ENCODE assay signal across 9 cellular contexts in the genomic region with DNA sequence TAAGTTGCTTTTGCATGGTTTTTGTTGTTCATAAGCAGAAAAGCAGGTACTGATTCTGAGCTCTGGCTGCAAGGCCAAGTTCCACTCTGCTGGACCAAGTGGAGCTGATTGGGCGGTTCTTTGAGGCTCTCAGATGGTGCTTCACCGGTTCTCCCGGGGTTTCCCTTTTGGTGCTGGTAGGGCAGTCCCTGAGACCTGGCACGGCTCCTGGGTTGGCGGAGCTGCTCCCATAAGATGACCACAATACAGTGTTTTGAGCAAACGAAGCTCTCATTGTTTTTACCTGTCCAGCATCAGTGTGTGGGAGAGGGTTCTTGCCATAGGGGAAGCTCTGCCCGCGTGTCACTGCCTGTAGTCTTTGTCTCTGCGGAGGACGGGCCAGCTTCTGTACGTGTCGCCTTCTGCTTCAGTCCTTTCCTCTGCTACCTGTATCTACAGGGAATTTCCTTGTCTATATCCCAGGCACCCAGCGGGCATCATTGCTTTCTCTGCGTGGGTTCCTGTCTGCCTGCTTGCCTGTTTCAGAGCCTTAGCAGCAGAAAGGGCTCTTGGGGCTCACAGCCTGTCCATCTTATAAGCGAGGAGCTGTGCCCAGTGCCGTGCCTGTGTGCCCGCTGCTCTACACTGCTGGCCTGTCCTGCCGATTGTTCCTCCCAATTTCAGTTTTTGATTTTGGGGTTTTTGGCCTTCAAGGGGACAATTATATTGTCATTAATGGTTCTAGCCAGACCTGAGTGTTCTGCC. TPM values are rescaled to one million over a fixed set of nuclear protein-coding genes. Genes with fewer than 3 reads are reported as not detected.
DNase-seq lines count a peak whose midpoint lies in the region; ATAC-seq and TF ChIP-seq lines count a peak whose summit lies in the region.
"Had no signal": no experiment of that assay in that cellular context is flagged by ENCODE, and none has a peak within 500 bp of the region (broad histone marks: within the 10 kb centered on the region; RNA-seq: fewer than 3 reads in every experiment).

No MANE protein-coding gene starts in this region.

- H3K4me1 ChIP-seq in left lung, result peaks cover 38 to 56% of the 10 kb centered on the region in 2 donors

- no peak for TF ChIP-seq CTCF in left lung (IDR thresholded peaks at IDR 0.05)

- H3K27me3 Mint-ChIP-seq in stimulated activated naive CD8-positive, alpha-beta T cell treated with anti-CD3 and anti-CD28 coated beads, Interleukin-15, Interleukin-2, amounts not matched to agents 100 ng/mL and 50 ng/mL, for 24 hours, result no peaks in the 10 kb centered on the region
- H3K27me3 Mint-ChIP-seq in activated naive CD8-positive, alpha-beta T cell treated with anti-CD3 and anti-CD28 coated beads, Interleukin-2, amount 10 ng/mL, durations not matched to agents 7 days and 5 days, result no peaks in the 10 kb centered on the region

- ATAC-seq in stimulated activated naive CD8-positive, alpha-beta T cell treated with anti-CD3 and anti-CD28 coated beads, Interleukin-15, Interleukin-2, amounts not matched to agents 100 U/mL and 50 U/mL, for 24 hours, result no peak
- ATAC-seq in activated naive CD8-positive, alpha-beta T cell treated with anti-CD3 and anti-CD28 coated beads, Interleukin-2, amount 10 ng/mL, durations not matched to agents 7 days and 5 days (ENCODE audit: low read depth), result no peak
- ATAC-seq in left lung (no peak), HG02973 (IDR thresholded peaks at IDR 0.05; ENCODE audit: unreplicated experiment) (no peak), GM18505 (IDR thresholded peaks at IDR 0.05; ENCODE audit: unreplicated experiment) (no peak)

- H3K4me3 Mint-ChIP-seq in stimulated activated naive CD8-positive, alpha-beta T cell treated with anti-CD3 and anti-CD28 coated beads, Interleukin-15, Interleukin-2, amounts not matched to agents 100 ng/mL and 50 ng/mL, for 24 hours, result peak overlapping the region; percentile 91
- peak overlapping the region; percentile 86 for H3K4me3 Mint-ChIP-seq in activated naive CD8-positive, alpha-beta T cell treated with anti-CD3 and anti-CD28 coated beads, Interleukin-2, amount 10 ng/mL, durations not matched to agents 7 days and 5 days

- no peaks in the 10 kb centered on the region for H3K9me3 ChIP-seq in left lung
- H3K9me3 ChIP-seq: SJSA1 had no signal

- H3K27ac Mint-ChIP-seq in stimulated activated naive CD8-positive, alpha-beta T cell treated with anti-CD3 and anti-CD28 coated beads, Interleukin-15, Interleukin-2, amounts not matched to agents 100 ng/mL and 50 ng/mL, for 24 hours, result peak overlapping the region; percentile 99
- peak overlapping the region; percentile 95 for H3K27ac Mint-ChIP-seq in activated naive CD8-positive, alpha-beta T cell treated with anti-CD3 and anti-CD28 coated beads, Interleukin-2, amount 10 ng/mL, durations not matched to agents 7 days and 5 days

- peak overlapping the region in 1 of 2 donors; percentile 97 for H3K4me3 ChIP-seq in left lung

- DNase-seq in stimulated activated naive CD8-positive, alpha-beta T cell treated with anti-CD3 and anti-CD28 coated beads, Interleukin-15, Interleukin-2, amounts not matched to agents 100 U/mL and 50 U/mL, for 24 hours, result no peak
- DNase-seq in activated naive CD8-positive, alpha-beta T cell treated with anti-CD3 and anti-CD28 coated beads, Interleukin-2, amount 10 ng/mL, durations not matched to agents 7 days and 5 days, result no peak
- peak; percentile 59 to 66 for DNase-seq in left lung
- no peak for DNase-seq in NCI-H345 treated with DMSO at 0.1 percent for 48 hours (lab: John Stamatoyannopoulos, UW; ENCODE audit: unreplicated experiment)
- no peak for DNase-seq in ureter (ENCODE audit: low spot score)

- H3K36me3 Mint-ChIP-seq in stimulated activated naive CD8-positive, alpha-beta T cell treated with anti-CD3 and anti-CD28 coated beads, Interleukin-15, Interleukin-2, amounts not matched to agents 100 ng/mL and 50 ng/mL, for 24 hours (ENCODE audit: low read depth), result peaks cover 53% of the 10 kb centered on the region
- H3K36me3 Mint-ChIP-seq in activated naive CD8-positive, alpha-beta T cell treated with anti-CD3 and anti-CD28 coated beads, Interleukin-2, amount 10 ng/mL, durations not matched to agents 7 days and 5 days, result peaks cover 25% of the 10 kb centered on the region

- H3K27ac ChIP-seq in left lung, result no peak overlapping the region
- H3K27ac ChIP-seq: SJSA1 had no signal

- no peak for TF ChIP-seq POLR2A in GM18505 (IDR thresholded peaks at IDR 0.05; ENCODE audit: borderline replicate concordance, extremely low read depth, insufficient read depth, insufficient read length)

- no peaks in the 10 kb centered on the region for H3K27me3 ChIP-seq in left lung
- H3K27me3 ChIP-seq: SJSA1 had no signal

- peaks cover 0 to 38% of the 10 kb centered on the region in 2 donors for H3K36me3 ChIP-seq in left lung

- intact Hi-C loops in left lung (cut with DNase I), result no loop called here

- peaks cover 47% of the 10 kb centered on the region for H3K4me1 Mint-ChIP-seq in stimulated activated naive CD8-positive, alpha-beta T cell treated with anti-CD3 and anti-CD28 coated beads, Interleukin-15, Interleukin-2, amounts not matched to agents 100 ng/mL and 50 ng/mL, for 24 hours (ENCODE audit: low read depth)
- peaks cover 31% of the 10 kb centered on the region for H3K4me1 Mint-ChIP-seq in activated naive CD8-positive, alpha-beta T cell treated with anti-CD3 and anti-CD28 coated beads, Interleukin-2, amount 10 ng/mL, durations not matched to agents 7 days and 5 days

- POLR2A ChIA-PET in activated naive CD8-positive, alpha-beta T cell treated with anti-CD3 and anti-CD28 coated beads, Interleukin-2, amount 10 ng/mL, durations not matched to agents 7 days and 5 days (lab: Charles Lee), result interaction anchor here (1.1 to 1.8 kb wide), 3 partner anchors 10 to 58 kb away, joined by 4 to 9 read pairs (median 6); a partner anchor contains a TSS

- H3K9me3 Mint-ChIP-seq in stimulated activated naive CD8-positive, alpha-beta T cell treated with anti-CD3 and anti-CD28 coated beads, Interleukin-15, Interleukin-2, amounts not matched to agents 100 ng/mL and 50 ng/mL, for 24 hours, result no peaks in the 10 kb centered on the region
- no peaks in the 10 kb centered on the region for H3K9me3 Mint-ChIP-seq in activated naive CD8-positive, alpha-beta T cell treated with anti-CD3 and anti-CD28 coated beads, Interleukin-2, amount 10 ng/mL, durations not matched to agents 7 days and 5 days

RNA-seq across cellular contexts. Expression of a gene that starts 2.3 kb away (rescaled TPM):
- 100 to 1,000 TPM; 257 to 267 TPM for total RNA-seq in activated naive CD8-positive, alpha-beta T cell treated with anti-CD3 and anti-CD28 coated beads, Interleukin-2, amount 10 ng/mL, durations not matched to agents 7 days and 5 days
- total RNA-seq in left lung (100 to 1,000 TPM; 123 to 145 TPM), ureter (195 TPM)

RNA-seq across cellular contexts. Expression of a gene that starts 9.2 kb away (rescaled TPM):
- total RNA-seq in activated naive CD8-positive, alpha-beta T cell treated with anti-CD3 and anti-CD28 coated beads, Interleukin-2, amount 10 ng/mL, durations not matched to agents 7 days and 5 days, result 10 to 100 TPM; 12.1 to 13.4 TPM
- total RNA-seq in left lung (10 to 100 TPM in 1 of 2 donors, 1 to 10 TPM in 1; 9.7 to 15.1 TPM), ureter (12.3 TPM)

RNA-seq across cellular contexts. Expression of a gene that starts 13.7 kb away (rescaled TPM):
- total RNA-seq in activated naive CD8-positive, alpha-beta T cell treated with anti-CD3 and anti-CD28 coated beads, Interleukin-2, amount 10 ng/mL, durations not matched to agents 7 days and 5 days, result 10 to 100 TPM; 28.6 to 31.7 TPM
- total RNA-seq in left lung, result 10 to 100 TPM; 14.5 to 19.5 TPM
- total RNA-seq in ureter, result 22.7 TPM

RNA-seq across cellular contexts. Expression of a gene that starts 16.4 kb away (rescaled TPM):
- total RNA-seq in activated naive CD8-positive, alpha-beta T cell treated with anti-CD3 and anti-CD28 coated beads, Interleukin-2, amount 10 ng/mL, durations not matched to agents 7 days and 5 days, result 10 to 100 TPM; 56.6 to 59.8 TPM
- total RNA-seq in left lung (10 to 100 TPM; 33.8 to 34.7 TPM), ureter (56.5 TPM)

RNA-seq across cellular contexts. Expression of a gene that starts 17.9 kb away (rescaled TPM):
- total RNA-seq in activated naive CD8-positive, alpha-beta T cell treated with anti-CD3 and anti-CD28 coated beads, Interleukin-2, amount 10 ng/mL, durations not matched to agents 7 days and 5 days, result 10 to 100 TPM; 55.3 to 58.2 TPM
- total RNA-seq in left lung, result 100 to 1,000 TPM; 114 to 120 TPM
- 78.5 TPM for total RNA-seq in ureter

Comparison
In these comparisons a context has a peak if more than half of its experiments do, and no peak if none do; other contexts are left out.
1. DNase-seq: peak in left lung (2 of 2); none in stimulated activated naive CD8-positive, alpha-beta T cell treated with anti-CD3 and anti-CD28 coated beads, Interleukin-15, Interleukin-2, amounts not matched to agents 100 U/mL and 50 U/mL, for 24 hours (single experiment), activated naive CD8-positive, alpha-beta T cell treated with anti-CD3 and anti-CD28 coated beads, Interleukin-2, amount 10 ng/mL, durations not matched to agents 7 days and 5 days (single experiment), NCI-H345 treated with DMSO at 0.1 percent for 48 hours (single experiment) and ureter (single experiment).